ENCODE assay signal across 27 cellular contexts in the genomic region with DNA sequence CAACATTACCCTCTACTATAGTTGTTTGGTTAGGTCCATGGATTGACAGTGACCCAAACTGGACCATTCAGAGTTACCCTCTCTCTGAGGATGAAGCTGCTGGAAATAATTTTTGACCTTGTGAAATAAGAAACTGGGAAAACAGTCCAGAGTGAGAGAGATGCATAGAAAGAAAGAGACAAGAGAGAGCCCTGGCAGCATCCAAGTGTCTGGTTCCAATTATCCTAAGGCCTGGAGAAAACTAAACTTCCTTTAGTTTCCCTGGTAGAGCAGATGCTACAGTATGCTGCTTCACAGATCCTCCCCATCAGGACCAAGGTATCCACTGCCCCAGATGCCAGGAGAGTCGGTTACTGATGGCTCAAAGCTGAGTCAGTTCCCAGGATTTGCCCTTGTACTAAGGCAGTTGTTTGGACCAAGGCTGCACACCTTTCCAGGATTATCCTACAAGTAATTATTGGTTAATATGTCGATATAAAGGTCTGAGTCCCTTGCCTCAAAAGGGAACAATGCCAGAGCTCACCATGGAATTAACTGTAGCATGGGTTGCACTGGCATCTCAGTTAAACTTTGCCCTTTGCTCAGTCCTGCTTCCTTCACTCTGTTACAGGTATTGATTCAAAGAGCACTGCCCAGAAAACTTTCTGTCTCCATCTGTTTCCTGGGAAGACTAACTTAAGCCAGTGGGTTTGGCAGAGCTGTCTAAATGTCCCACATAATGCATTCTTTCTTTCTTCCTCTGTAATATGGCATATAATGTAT.
"Had no signal": no experiment of that assay in that cellular context is flagged by ENCODE, and none has a peak within 500 bp of the region (broad histone marks: within the 10 kb centered on the region; RNA-seq: fewer than 3 reads in every experiment).

No MANE protein-coding gene starts in this region.

- H3K4me1 ChIP-seq: ascending aorta had no signal

- H3K4me3 ChIP-seq: ascending aorta, coronary artery, dorsolateral prefrontal cortex had no signal

- H3K27me3 ChIP-seq: ascending aorta, brain microvascular endothelial cell, dorsolateral prefrontal cortex had no signal

- DNase-seq: activated CD4-positive, alpha-beta memory T cell treated with anti-CD3 and anti-CD28 coated beads for 36 hours; activated CD4-positive, alpha-beta T cell treated with anti-CD3 and anti-CD28 coated beads for 36 hours; activated CD4-positive, alpha-beta T cell treated with anti-CD3 and anti-CD28 coated beads, Interleukin-2, amount 10 ng/mL, durations not matched to agents 24 days and 14 days; activated CD4-positive, CD25-positive, alpha-beta regulatory T cell; activated CD4-positive, CD25-positive, alpha-beta regulatory T cell treated with anti-CD3 and anti-CD28 coated beads, Interleukin-2, amount 50 U/mL, for 72 hours; activated CD8-positive, alpha-beta memory T cell treated with anti-CD3 and anti-CD28 coated beads, Interleukin-2, amount 10 ng/mL, durations not matched to agents 7 days and 5 days; activated CD8-positive, alpha-beta memory T cell treated with anti-CD3 and anti-CD28 coated beads, Interleukin-2, amount 50 U/mL, for 4 hours; activated CD8-positive, alpha-beta T cell treated with anti-CD3 and anti-CD28 coated beads, Interleukin-2, amount 10 ng/mL, durations not matched to agents 7 days and 5 days; activated gamma-delta T cell; activated naive CD4-positive, alpha-beta T cell; activated naive CD4-positive, alpha-beta T cell treated with anti-CD3 and anti-CD28 coated beads, Interleukin-2, amount 10 ng/mL, durations not matched to agents 7 days and 5 days; activated naive CD8-positive, alpha-beta T cell treated with anti-CD3 and anti-CD28 coated beads, Interleukin-2, amount 10 ng/mL, durations not matched to agents 7 days and 5 days; activated T-cell treated with anti-CD3 and anti-CD28 coated beads, Interleukin-2, amount 50 U/mL, for 1 hour; activated T-cell treated with anti-CD3 and anti-CD28 coated beads, Interleukin-2, amount 50 U/mL, for 48 hours; brain microvascular endothelial cell; dorsolateral prefrontal cortex; effector memory CD4-positive, alpha-beta T cell; endodermal cell; head of caudate nucleus; SW 1271; T-cell; T1000; WERI-Rb-1 had no signal

- H3K36me3 ChIP-seq: ascending aorta, brain microvascular endothelial cell, WERI-Rb-1 had no signal

- H3K27ac ChIP-seq: ascending aorta, brain microvascular endothelial cell, coronary artery, dorsolateral prefrontal cortex, WERI-Rb-1 had no signal

- H3K9me3 ChIP-seq: ascending aorta had no signal

- ATAC-seq: activated CD4-positive, alpha-beta T cell treated with anti-CD3 and anti-CD28 coated beads for 36 hours; activated CD8-positive, alpha-beta memory T cell treated with anti-CD3 and anti-CD28 coated beads, Interleukin-2, amount 10 ng/mL, durations not matched to agents 7 days and 5 days; activated CD8-positive, alpha-beta T cell treated with anti-CD3 and anti-CD28 coated beads, Interleukin-2, amount 10 ng/mL, durations not matched to agents 7 days and 5 days; activated naive CD4-positive, alpha-beta T cell treated with anti-CD3 and anti-CD28 coated beads, Interleukin-2, amount 50 U/mL, for 72 hours; esophagus mucosa; T-cell had no signal
